ENCODE assay signal across 2 cellular contexts in genomic region chr11:61484541-61484940, GRCh38.
TF ChIP-seq lines count a peak whose summit lies in the region.

No MANE protein-coding gene starts in this region.

TF ChIP-seq in GM23338, 12 proteins besides CTCF, POLR2A, EP300 and RAD21:
- TF ChIP-seq CREB1 (CRISPR knock-in tag; IDR thresholded peaks at IDR 0.05; ENCODE audit: low read depth) (no peak), REST (IDR thresholded peaks at IDR 0.05; ENCODE audit: unreplicated experiment) (no peak), NANOG (IDR thresholded peaks at IDR 0.05; ENCODE audit: borderline replicate concordance) (no peak), EZH2 (IDR thresholded peaks at IDR 0.05; ENCODE audit: low read depth, unreplicated experiment) (no peak), POLR2AphosphoS5 (IDR thresholded peaks at IDR 0.05; ENCODE audit: low read depth) (no peak), ETS1 (IDR thresholded peaks at IDR 0.05) (no peak), STAT1 (IDR thresholded peaks at IDR 0.05; ENCODE audit: unreplicated experiment) (no peak), ZNF462 (CRISPR knock-in tag; IDR thresholded peaks at IDR 0.05) (no peak)

TF ChIP-seq in HepG2, 621 proteins besides CTCF, POLR2A, EP300 and RAD21:
- TF ChIP-seq KDM4B (CRISPR knock-in tag; IDR thresholded peaks at IDR 0.05) (no peak), FOXO4 (CRISPR knock-in tag; conservative IDR thresholded peaks at IDR 0.05) (0 out of 2 replicates have a peak, but pooled peaks have one; percentile 71), JUNB (CRISPR knock-in tag; IDR thresholded peaks at IDR 0.05; ENCODE audit: borderline replicate concordance) (no peak), NR2F6 (IDR thresholded peaks at IDR 0.05) (no peak), NR2F6 (CRISPR knock-in tag; IDR thresholded peaks at IDR 0.05) (peak; percentile 29; the same call in 1 of the 2 replicates), PATZ1 (CRISPR knock-in tag; IDR thresholded peaks at IDR 0.05) (no peak)
